13 cellular contexts compared by ENCODE assay signal in genomic region chr1:200233393-200233792, GRCh38.
DNase-seq lines count a peak whose midpoint lies in the region; ATAC-seq and TF ChIP-seq lines count a peak whose summit lies in the region.
"Had no signal": no experiment of that assay in that cellular context is flagged by ENCODE, and none has a peak within 500 bp of the region (broad histone marks: within the 10 kb centered on the region; RNA-seq: fewer than 3 reads in every experiment).

No MANE protein-coding gene starts in this region.

- no peaks in the 10 kb centered on the region for H3K79me2 ChIP-seq in GM23248 (ENCODE audit: insufficient read depth)

- H3K27ac ChIP-seq in GM23248 (peak overlapping the region; percentile 56), psoas muscle (peak overlapping the region; percentile 44)
- H3K27ac ChIP-seq: cardiac muscle cell, SJSA1, testis had no signal

- H3K9ac ChIP-seq in GM23248 = 0 out of 2 replicates have a peak overlapping the region, but pooled peaks have one; percentile 6

- H3K4me2 ChIP-seq in GM23248 (ENCODE audit: unreplicated experiment) = peak overlapping the region; percentile 7

- no peaks in the 10 kb centered on the region for H3K36me3 ChIP-seq in GM23248 (ENCODE audit: low read depth)
- H3K36me3 ChIP-seq in psoas muscle (ENCODE audit: insufficient read depth in 1 of 2, low read depth in 1 of 2) = no peaks in the 10 kb centered on the region
- H3K36me3 ChIP-seq: cardiac muscle cell, SJSA1 had no signal

- in situ Hi-C loops in GM23248 (cut with MboI) = no loop called here

- H3F3A ChIP-seq in GM23248 (ENCODE audit: insufficient read depth) = peaks cover 30% of the 10 kb centered on the region

- H2AFZ ChIP-seq in GM23248 = peak overlapping the region; percentile 36

- H3K27me3 ChIP-seq in GM23248 (replicated peaks; ENCODE audit: insufficient read depth) = no peaks in the 10 kb centered on the region
- H3K27me3 ChIP-seq in psoas muscle (ENCODE audit: insufficient read depth in 3 of 3, low read length in 2 of 3) = no peaks in the 10 kb centered on the region
- H3K27me3 ChIP-seq: SJSA1, testis had no signal

- peak; percentile 74 for DNase-seq in GM23248
- peak; percentile 62 for DNase-seq in epithelial cell of esophagus (ENCODE audit: low read depth)
- DNase-seq in psoas muscle = no peak
- DNase-seq in GOT3 (lab: John Stamatoyannopoulos, UW) = no peak
- DNase-seq: activated gamma-delta T cell; CD8-positive, alpha-beta T cell; head of caudate nucleus; testis had no signal

- H3K4me3 ChIP-seq in GM23248 (no peak overlapping the region), epithelial cell of esophagus (ENCODE audit: low read length) (no peak overlapping the region), psoas muscle (no peak overlapping the region)
- H3K4me3 ChIP-seq: cardiac muscle cell, SJSA1, testis had no signal

- H3K4me1 ChIP-seq in GM23248 (ENCODE audit: insufficient read depth) = peaks cover 37% of the 10 kb centered on the region
- H3K4me1 ChIP-seq in psoas muscle = peaks cover 14% of the 10 kb centered on the region
- H3K4me1 ChIP-seq: testis had no signal

- H3K9me3 ChIP-seq in GM23248 (ENCODE audit: low read depth) (no peaks in the 10 kb centered on the region), psoas muscle (no peaks in the 10 kb centered on the region)
- H3K9me3 ChIP-seq: SJSA1, testis had no signal

- intact Hi-C loops in psoas muscle (cut with DNase I) = no loop called here

- peak; percentile 78 for ATAC-seq in SK-N-SH treated with all-trans-retinoic acid at 6 μM for 48 hours
- ATAC-seq in psoas muscle = peak in 1 of 4 donors; percentile 42
- no peak for ATAC-seq in GM21576 (IDR thresholded peaks at IDR 0.05; ENCODE audit: unreplicated experiment)
- ATAC-seq in HG03139 (IDR thresholded peaks at IDR 0.05; ENCODE audit: unreplicated experiment) = no peak
- ATAC-seq: CD8-positive, alpha-beta T cell had no signal

- H4K20me1 ChIP-seq in GM23248 (ENCODE audit: insufficient read depth) = no peaks in the 10 kb centered on the region

- no peaks in the 10 kb centered on the region for H3K9me2 ChIP-seq in GM23248 (ENCODE audit: insufficient read depth)

- TF ChIP-seq CTCF in epithelial cell of esophagus (IDR thresholded peaks at IDR 0.05; ENCODE audit: insufficient read depth, low read depth, low read length, missing control alignments) (no peak), psoas muscle (IDR thresholded peaks at IDR 0.05) (no peak)

- 43 to 55% methylated on average over 10 of the region's 10 CpGs for WGBS in GM23248 (ENCODE audit: low coverage in 1 of 2, low lambda C conversion rate in 2 of 2, missing lambda C conversion rate in 2 of 2), 2 experiments
- WGBS in psoas muscle, 3 donors = 62 to 63% (median 63%) methylated on average over 10 of the region's 10 CpGs

TF ChIP-seq in SK-N-SH treated with all-trans-retinoic acid at 6 μM for 48 hours, 23 proteins besides CTCF, POLR2A, EP300 and RAD21:
- TF ChIP-seq ZNF70 (CRISPR knock-in tag; IDR thresholded peaks at IDR 0.05) (no peak), ZFP3 (CRISPR knock-in tag; IDR thresholded peaks at IDR 0.05) (no peak), TCF4 (CRISPR knock-in tag; IDR thresholded peaks at IDR 0.05; ENCODE audit: borderline replicate concordance) (no peak), CSDC2 (CRISPR knock-in tag; IDR thresholded peaks at IDR 0.05) (no peak), GLIS3 (CRISPR knock-in tag; IDR thresholded peaks at IDR 0.05) (no peak), RARB (CRISPR knock-in tag; IDR thresholded peaks at IDR 0.05) (no peak), PPARA (CRISPR knock-in tag; IDR thresholded peaks at IDR 0.05; ENCODE audit: borderline replicate concordance) (no peak), ISL1 (CRISPR knock-in tag; IDR thresholded peaks at IDR 0.05) (no peak), BACH2 (CRISPR knock-in tag; IDR thresholded peaks at IDR 0.05; ENCODE audit: borderline replicate concordance) (no peak), TOX (CRISPR knock-in tag; IDR thresholded peaks at IDR 0.05; ENCODE audit: borderline replicate concordance) (no peak), ZC3H10 (CRISPR knock-in tag; IDR thresholded peaks at IDR 0.05) (no peak), SNAI2 (CRISPR knock-in tag; IDR thresholded peaks at IDR 0.05) (no peak), CREB5 (CRISPR knock-in tag; IDR thresholded peaks at IDR 0.05; ENCODE audit: low read depth) (no peak), ZFP30 (CRISPR knock-in tag; IDR thresholded peaks at IDR 0.05) (no peak), ESRRG (CRISPR knock-in tag; IDR thresholded peaks at IDR 0.05) (no peak), POU6F1 (CRISPR knock-in tag; IDR thresholded peaks at IDR 0.05; ENCODE audit: borderline replicate concordance, low read depth) (no peak)

Comparison
In these comparisons a context has a peak if more than half of its experiments do, and no peak if none do; other contexts are left out.
1. DNase-seq: peak in GM23248 (single experiment) and epithelial cell of esophagus (single experiment); none in psoas muscle (0 of 2) and GOT3 (single experiment).